Comparison of ENCODE assay signal across 8 cellular contexts in the genomic region with DNA sequence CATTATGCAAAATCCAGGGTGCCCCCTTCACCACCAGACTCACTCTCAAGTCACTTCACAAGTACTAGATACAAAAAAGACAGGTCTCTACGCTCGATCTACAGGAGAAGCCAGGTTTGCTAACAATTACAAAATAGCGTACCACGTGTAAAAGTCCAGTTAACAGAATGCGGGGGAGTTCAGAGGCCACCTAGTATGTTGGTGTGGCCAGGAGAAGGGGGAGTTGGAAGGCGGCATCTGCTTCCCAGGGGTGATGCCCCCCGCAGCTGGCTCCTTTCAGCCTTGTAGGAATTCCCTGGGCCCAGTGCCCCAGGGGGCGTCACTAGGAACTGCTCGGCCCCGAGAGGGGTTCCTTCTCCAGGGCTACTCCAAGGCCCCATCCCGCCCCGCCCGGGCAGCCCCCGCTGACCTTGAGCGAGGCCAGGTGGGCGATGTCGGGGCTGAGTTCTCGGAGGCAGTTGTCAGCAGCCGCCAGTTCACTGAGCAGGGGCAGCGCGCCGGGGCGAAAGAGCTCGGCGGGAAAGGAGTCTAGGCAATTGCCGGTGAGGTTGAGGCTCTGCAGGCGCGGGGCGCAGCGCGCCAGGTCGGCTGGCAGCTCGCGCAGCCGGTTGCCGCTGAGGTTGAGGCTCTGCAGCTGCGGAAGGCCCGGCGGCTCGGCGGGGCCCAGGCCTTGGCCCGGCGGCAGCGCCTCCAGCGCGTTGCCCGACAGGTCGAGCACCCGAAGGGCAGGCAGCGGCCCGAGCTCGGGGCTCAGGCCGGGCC. TPM values are rescaled to one million over a fixed set of nuclear protein-coding genes. Genes with fewer than 3 reads are reported as not detected.
DNase-seq lines count a peak whose midpoint lies in the region; ATAC-seq and TF ChIP-seq lines count a peak whose summit lies in the region.

No MANE protein-coding gene starts in this region.

- H3K9ac ChIP-seq in neural cell (ENCODE audit: low read length): peak overlapping the region; percentile 78

- TF ChIP-seq CTCF in LNCaP clone FGC (IDR thresholded peaks at IDR 0.05; ENCODE audit: control insufficient read depth, extremely low read depth, insufficient read depth) (no peak), neural cell (IDR thresholded peaks at IDR 0.05; ENCODE audit: poor library complexity, severe bottlenecking) (no peak)

- H3K79me2 ChIP-seq in neural cell (replicated peaks; ENCODE audit: insufficient read depth, low read length): peaks cover 21% of the 10 kb centered on the region

- H2AFZ ChIP-seq in neural cell (ENCODE audit: low read depth, low read length): no peak overlapping the region

- H3K27me3 ChIP-seq in effector memory CD4-positive, alpha-beta T cell (replicated peaks; ENCODE audit: control insufficient read depth, insufficient read depth, low read length, poor library complexity, severe bottlenecking): no peaks in the 10 kb centered on the region
- no peaks in the 10 kb centered on the region for H3K27me3 ChIP-seq in neural cell (ENCODE audit: insufficient read depth, low read depth, low read length)

- no peaks in the 10 kb centered on the region for H3K9me2 ChIP-seq in neural cell (ENCODE audit: insufficient read depth, low read length)

- no peaks in the 10 kb centered on the region for H3F3A ChIP-seq in neural cell (ENCODE audit: insufficient read depth, low read length, poor library complexity, severe bottlenecking)

- TF ChIP-seq RAD21 in neural cell (conservative IDR thresholded peaks at IDR 0.05): no peak

- H3K4me1 ChIP-seq in effector memory CD4-positive, alpha-beta T cell (ENCODE audit: control insufficient read depth, insufficient read depth, low read length, poor library complexity, severe bottlenecking): peaks cover 13% of the 10 kb centered on the region

- no peaks in the 10 kb centered on the region for H3K9me3 ChIP-seq in effector memory CD4-positive, alpha-beta T cell (ENCODE audit: control insufficient read depth, low read length)
- H3K9me3 ChIP-seq in neural cell (ENCODE audit: low read length): no peaks in the 10 kb centered on the region

- DNase-seq in Right ventricle myocardium inferior (ENCODE audit: missing footprints) (peak; percentile 66), left cardiac atrium (no peak), LNCaP clone FGC (ENCODE audit: low read depth) (no peak), NCI-H526 (lab: John Stamatoyannopoulos, UW) (no peak), NCI-H146 (lab: John Stamatoyannopoulos, UW) (no peak)
- DNase-seq in effector memory CD4-positive, alpha-beta T cell: no peak

- no peak for ATAC-seq in Right ventricle myocardium inferior
- no peak for ATAC-seq in left cardiac atrium
- ATAC-seq in HG03039 (IDR thresholded peaks at IDR 0.05; ENCODE audit: unreplicated experiment): no peak

- no peaks in the 10 kb centered on the region for H3K36me3 ChIP-seq in effector memory CD4-positive, alpha-beta T cell (ENCODE audit: control insufficient read depth, insufficient read depth, low read length)
- H3K36me3 ChIP-seq in neural cell (ENCODE audit: insufficient read depth, low read length): no peaks in the 10 kb centered on the region

- intact Hi-C loops in Right ventricle myocardium inferior (cut with DNase I) (loop anchor here (2.0 to 10.0 kb wide), 3 partner anchors 48 to 171 kb away; partner anchors contain the start of genes C1orf174 and TPRG1L), left cardiac atrium (cut with DNase I) (no loop called here)

- no peak for TF ChIP-seq EP300 in neural cell (conservative IDR thresholded peaks at IDR 0.05; ENCODE audit: poor library complexity, severe bottlenecking)

- peak overlapping the region; percentile 16 for H3K27ac ChIP-seq in effector memory CD4-positive, alpha-beta T cell (ENCODE audit: insufficient read depth, low read length, poor library complexity, severe bottlenecking)
- no peak overlapping the region for H3K27ac ChIP-seq in neural cell (ENCODE audit: low read length)

- peak overlapping the region; percentile 78 for H3K4me2 ChIP-seq in neural cell (ENCODE audit: low read length)

- H3K4me3 ChIP-seq in LNCaP clone FGC (ENCODE audit: low read depth, low read length): peak overlapping the region; percentile 93
- H3K4me3 ChIP-seq in effector memory CD4-positive, alpha-beta T cell (ENCODE audit: insufficient read depth, low read depth, low read length, poor library complexity, severe bottlenecking): peak overlapping the region; percentile 74
- H3K4me3 ChIP-seq in neural cell (ENCODE audit: low read length): peak overlapping the region; percentile 94

- peaks cover 7% of the 10 kb centered on the region for H4K20me1 ChIP-seq in neural cell (ENCODE audit: insufficient read depth)

TF ChIP-seq in neural cell, 6 proteins besides CTCF, POLR2A, EP300 and RAD21:
- TF ChIP-seq SMC3 (conservative IDR thresholded peaks at IDR 0.05; ENCODE audit: poor library complexity) (no peak), EZH2 (IDR thresholded peaks at IDR 0.05; ENCODE audit: borderline replicate concordance, insufficient read depth, low read length, poor library complexity, severe bottlenecking) (no peak), TAF1 (IDR thresholded peaks at IDR 0.05; ENCODE audit: low read depth) (no peak), REST (IDR thresholded peaks at IDR 0.05; ENCODE audit: borderline replicate concordance) (no peak), POLR2AphosphoS5 (IDR thresholded peaks at IDR 0.05) (no peak), MXI1 (conservative IDR thresholded peaks at IDR 0.05; ENCODE audit: poor library complexity, severe bottlenecking) (no peak)

RNA-seq across cellular contexts. Expression of gene LRRC47, which starts 0.7 kb away (rescaled TPM):
- total RNA-seq in Right ventricle myocardium inferior: 54.5 TPM
- 10 to 100 TPM; 41.4 to 43.4 TPM for total RNA-seq in left cardiac atrium
- 59.2 and 63.5 TPM in 2 replicates for polyA plus RNA-seq in neural cell
- polyA minus RNA-seq in neural cell: 54.2 and 68.2 TPM in 2 replicates

RNA-seq across cellular contexts. Expression of gene SMIM1, which starts 23.1 kb away (rescaled TPM):
- total RNA-seq in Right ventricle myocardium inferior: 13.0 TPM
- 10 to 100 TPM; 25.4 to 35.9 TPM for total RNA-seq in left cardiac atrium
- not detected in 2 replicates for polyA plus RNA-seq in neural cell
- not detected in 2 replicates for polyA minus RNA-seq in neural cell

RNA-seq across cellular contexts. Expression of gene CCDC27, which starts 43.4 kb away (rescaled TPM):
- not detected for total RNA-seq in Right ventricle myocardium inferior
- total RNA-seq in left cardiac atrium: not detected
- not detected in 2 replicates for polyA plus RNA-seq in neural cell
- polyA minus RNA-seq in neural cell: not detected in 2 replicates
